Comparison of ENCODE assay signal across 13 cellular contexts in the genomic region with DNA sequence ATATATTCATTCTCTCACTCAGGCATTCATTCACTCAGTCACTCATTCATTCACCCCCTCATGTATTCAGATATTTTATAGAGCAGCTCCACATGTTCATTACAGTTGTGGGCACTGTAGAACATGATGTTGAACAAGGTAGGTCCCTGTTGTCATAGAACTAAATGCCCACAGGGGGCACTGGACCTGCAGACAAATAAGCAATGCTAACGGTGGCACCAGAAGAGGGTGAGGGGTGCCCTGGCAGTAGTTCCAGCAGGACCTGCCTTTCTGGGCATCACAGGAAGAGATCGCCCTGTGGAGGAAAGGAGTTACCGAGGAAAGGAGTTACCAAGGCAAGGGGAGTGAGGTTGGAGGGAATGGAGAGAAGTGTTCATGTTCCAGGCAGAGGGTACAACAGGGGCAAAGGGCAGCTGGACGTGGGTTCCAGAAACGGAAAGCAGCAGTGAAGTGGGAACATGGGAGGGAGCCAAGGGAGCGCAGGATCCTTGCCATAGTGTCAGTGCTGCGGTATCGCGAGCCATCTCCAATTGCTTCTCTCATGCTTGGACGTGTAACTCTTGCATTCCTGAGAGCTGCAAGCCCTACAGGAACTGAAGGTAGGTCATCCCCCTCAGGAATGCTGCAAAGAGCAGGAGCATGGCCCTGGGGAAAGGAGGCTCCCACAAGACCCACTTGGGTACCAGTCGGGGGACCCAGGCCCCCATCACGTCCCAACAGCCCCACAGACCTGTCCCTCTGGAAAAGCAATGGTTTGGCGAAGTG.
A peak's percentile ranks its signal among the peaks of the same experiment; 100 is the strongest.
DNase-seq lines count a peak whose midpoint lies in the region; ATAC-seq lines count a peak whose summit lies in the region.
"Had no signal": no experiment of that assay in that cellular context is flagged by ENCODE, and none has a peak within 500 bp of the region (broad histone marks: within the 10 kb centered on the region; RNA-seq: fewer than 3 reads in every experiment).

No MANE protein-coding gene starts in this region.

- H3K4me1 Mint-ChIP-seq in activated naive CD4-positive, alpha-beta T cell treated with anti-CD3 and anti-CD28 coated beads, Interleukin-2, amount 10 ng/mL, durations not matched to agents 7 days and 5 days = peaks cover 15% of the 10 kb centered on the region
- peaks cover 16% of the 10 kb centered on the region for H3K4me1 Mint-ChIP-seq in dendritic cell treated with granulocyte-macrophage colony-stimulating factor and Interleukin-4, amounts not matched to agents 40 ng/mL and 50 ng/mL, for 4 days (ENCODE audit: low read depth)

- no peak for ATAC-seq in GM18907 (IDR thresholded peaks at IDR 0.05; ENCODE audit: unreplicated experiment)
- ATAC-seq: K562 had no signal

- no peaks in the 10 kb centered on the region for H3K9me3 ChIP-seq in thymus (ENCODE audit: control insufficient read depth)
- H3K9me3 ChIP-seq: upper lobe of left lung had no signal

- WGBS in thymus = 97% methylated on average over 13 of the region's 13 CpGs

- no peak for DNase-seq in activated naive CD4-positive, alpha-beta T cell treated with anti-CD3 and anti-CD28 coated beads, Interleukin-2, amount 10 ng/mL, durations not matched to agents 7 days and 5 days
- no peak for DNase-seq in activated naive CD4-positive, alpha-beta T cell treated with Interleukin-2 at 50 U/mL for 16 hours
- DNase-seq in NAMALWA (ENCODE audit: low spot score) (peak; percentile 36), NCI-H774 (lab: John Stamatoyannopoulos, UW) (no peak), NCI-H2171 treated with DMSO at 0.1 percent for 48 hours (lab: John Stamatoyannopoulos, UW) (no peak)
- DNase-seq: upper lobe of left lung had no signal

- peaks cover 2% of the 10 kb centered on the region for H3K36me3 Mint-ChIP-seq in activated naive CD4-positive, alpha-beta T cell treated with anti-CD3 and anti-CD28 coated beads, Interleukin-2, amount 10 ng/mL, durations not matched to agents 7 days and 5 days
- H3K36me3 Mint-ChIP-seq in dendritic cell treated with granulocyte-macrophage colony-stimulating factor and Interleukin-4, amounts not matched to agents 40 ng/mL and 50 ng/mL, for 4 days (ENCODE audit: low read depth) = no peaks in the 10 kb centered on the region
- H3K36me3 Mint-ChIP-seq: CD4-positive, CD25-positive, alpha-beta regulatory T cell had no signal

- H3K27ac ChIP-seq in thymus (ENCODE audit: low read depth) = peak overlapping the region; percentile 61
- H3K27ac ChIP-seq: cardiac muscle cell, parathyroid adenoma, upper lobe of left lung had no signal

- peak overlapping the region; percentile 2 for H3K27ac Mint-ChIP-seq in activated naive CD4-positive, alpha-beta T cell treated with anti-CD3 and anti-CD28 coated beads, Interleukin-2, amount 10 ng/mL, durations not matched to agents 7 days and 5 days
- H3K27ac Mint-ChIP-seq in dendritic cell treated with granulocyte-macrophage colony-stimulating factor and Interleukin-4, amounts not matched to agents 40 ng/mL and 50 ng/mL, for 4 days = peak overlapping the region; percentile 74

- intact Hi-C loops in dendritic cell treated with granulocyte-macrophage colony-stimulating factor and Interleukin-4, amounts not matched to agents 40 ng/mL and 50 ng/mL, for 4 days (cut with micrococcal nuclease) = no loop called here

- H3K9me3 Mint-ChIP-seq in activated naive CD4-positive, alpha-beta T cell treated with anti-CD3 and anti-CD28 coated beads, Interleukin-2, amount 10 ng/mL, durations not matched to agents 7 days and 5 days = peaks cover 3% of the 10 kb centered on the region
- H3K9me3 Mint-ChIP-seq in dendritic cell treated with granulocyte-macrophage colony-stimulating factor and Interleukin-4, amounts not matched to agents 40 ng/mL and 50 ng/mL, for 4 days = no peaks in the 10 kb centered on the region

- H3K27me3 Mint-ChIP-seq in activated naive CD4-positive, alpha-beta T cell treated with anti-CD3 and anti-CD28 coated beads, Interleukin-2, amount 10 ng/mL, durations not matched to agents 7 days and 5 days = peaks cover 9% of the 10 kb centered on the region
- peaks cover 3% of the 10 kb centered on the region for H3K27me3 Mint-ChIP-seq in dendritic cell treated with granulocyte-macrophage colony-stimulating factor and Interleukin-4, amounts not matched to agents 40 ng/mL and 50 ng/mL, for 4 days

- H3K36me3 ChIP-seq in thymus (ENCODE audit: control insufficient read depth, insufficient read depth) = no peaks in the 10 kb centered on the region
- H3K36me3 ChIP-seq: cardiac muscle cell, upper lobe of left lung had no signal

- H3K4me3 ChIP-seq in thymus (ENCODE audit: low read length) = no peak overlapping the region
- H3K4me3 ChIP-seq: cardiac muscle cell, K562 had no signal

- H3K4me3 Mint-ChIP-seq in activated naive CD4-positive, alpha-beta T cell treated with anti-CD3 and anti-CD28 coated beads, Interleukin-2, amount 10 ng/mL, durations not matched to agents 7 days and 5 days = no peak overlapping the region
- H3K4me3 Mint-ChIP-seq in dendritic cell treated with granulocyte-macrophage colony-stimulating factor and Interleukin-4, amounts not matched to agents 40 ng/mL and 50 ng/mL, for 4 days = peak overlapping the region; percentile 73

- H3K4me1 ChIP-seq in thymus (ENCODE audit: control insufficient read depth, insufficient read depth, low read length) = peaks cover 5% of the 10 kb centered on the region
- H3K4me1 ChIP-seq: parathyroid adenoma had no signal

- no peaks in the 10 kb centered on the region for H3K27me3 ChIP-seq in thymus (ENCODE audit: control insufficient read depth, insufficient read depth)
- H3K27me3 ChIP-seq: cardiac muscle cell, upper lobe of left lung had no signal

- CTCF ChIA-PET in activated naive CD4-positive, alpha-beta T cell treated with anti-CD3 and anti-CD28 coated beads, Interleukin-2, amount 10 ng/mL, durations not matched to agents 7 days and 5 days (lab: Charles Lee) = interaction anchor here (0.6 kb wide), 1 partner anchor 1156 kb away, joined by 3 read pairs; no protein-coding TSS in a partner anchor
